In genomic region chr10:35631404-35631803, GRCh38 we compare ENCODE assay signal across 38 cellular contexts. TPM values are rescaled to one million over a fixed set of nuclear protein-coding genes. Genes with fewer than 3 reads are reported as not detected.
"Had no signal": no experiment of that assay in that cellular context is flagged by ENCODE, and none has a peak within 500 bp of the region (broad histone marks: within the 10 kb centered on the region; RNA-seq: fewer than 3 reads in every experiment).

No MANE protein-coding gene starts in this region.

- H3K36me3 ChIP-seq: neural progenitor cell, neutrophil, ovary, spleen, stomach, thoracic aorta, thyroid gland, tibial nerve, upper lobe of left lung, vagina had no signal

- FAIRE-seq: urothelium cell line had no signal

- H3K36me3 Mint-ChIP-seq: naive thymus-derived CD4-positive, alpha-beta T cell; natural killer cell; neural progenitor cell; stimulated activated naive B cell treated with anti-CD40 and anti-IgM and Interleukin-4, amounts not matched to agents 10 μg/mL and 1 μg/mL and 100 μg/mL, for 72 hours had no signal

- H3K27ac Mint-ChIP-seq: naive thymus-derived CD4-positive, alpha-beta T cell; natural killer cell; nephron; neural progenitor cell; progenitor cell of endocrine pancreas; stimulated activated naive B cell treated with anti-CD40 and anti-IgM and Interleukin-4, amounts not matched to agents 10 μg/mL and 1 μg/mL and 100 μg/mL, for 72 hours; stimulated activated naive CD8-positive, alpha-beta T cell treated with anti-CD3 and anti-CD28 coated beads, Interleukin-15, Interleukin-2, amounts not matched to agents 100 ng/mL and 50 ng/mL, for 24 hours had no signal

- H3K9me3 ChIP-seq: neutrophil, ovary, psoas muscle, stomach, thoracic aorta, thyroid gland, tibial nerve, upper lobe of left lung, vagina had no signal

- H2AFZ ChIP-seq: neural progenitor cell, parathyroid adenoma had no signal

- ATAC-seq: naive thymus-derived CD4-positive, alpha-beta T cell; natural killer cell; psoas muscle; right cardiac atrium; sciatic nerve; stimulated activated naive B cell treated with anti-CD40 and anti-IgM and Interleukin-4, amounts not matched to agents 10 μg/mL and 1 μg/mL and 100 μg/mL, for 72 hours had no signal

- H3K4me1 ChIP-seq: parathyroid adenoma, psoas muscle, vagina had no signal

- H3K27me3 ChIP-seq: neural progenitor cell, ovary, stomach, thyroid gland, tibial nerve, upper lobe of left lung, vagina had no signal

- H3K4me3 ChIP-seq: neural progenitor cell, ovary, psoas muscle, skin epidermis, smooth muscle cell, spleen, stomach, thoracic aorta, thyroid gland, tibial nerve, upper lobe of left lung, vagina had no signal

- H3K4me2 ChIP-seq: neural progenitor cell, smooth muscle cell had no signal

- H3K4me3 Mint-ChIP-seq: naive thymus-derived CD4-positive, alpha-beta T cell; natural killer cell; nephron; neural progenitor cell; stimulated activated naive B cell treated with anti-CD40 and anti-IgM and Interleukin-4, amounts not matched to agents 10 μg/mL and 1 μg/mL and 100 μg/mL, for 72 hours; stimulated activated naive CD8-positive, alpha-beta T cell treated with anti-CD3 and anti-CD28 coated beads, Interleukin-15, Interleukin-2, amounts not matched to agents 100 ng/mL and 50 ng/mL, for 24 hours had no signal

- H3K79me2 ChIP-seq: parathyroid adenoma had no signal

- H3K27ac ChIP-seq: neutrophil, ovary, parathyroid adenoma, psoas muscle, skin epidermis, spleen, stomach, thoracic aorta, thyroid gland, tibial nerve, upper lobe of left lung, vagina had no signal

- H3K9me3 Mint-ChIP-seq: natural killer cell; nephron; stimulated activated naive CD8-positive, alpha-beta T cell treated with anti-CD3 and anti-CD28 coated beads, Interleukin-15, Interleukin-2, amounts not matched to agents 100 ng/mL and 50 ng/mL, for 24 hours had no signal

- H3K9ac ChIP-seq: neural progenitor cell, parathyroid adenoma had no signal

- DNase-seq: naive thymus-derived CD4-positive, alpha-beta T cell; natural killer cell; nucleus accumbens; ovary; posterior cingulate gyrus; psoas muscle; right cardiac atrium; spleen; stimulated activated CD4-positive, alpha-beta T cell treated with anti-CD3 and anti-CD28 coated beads, Interleukin-12 subunit alpha, Interleukin-12 subunit beta, amount 100 ng/mL, for 4 hours; stimulated activated CD4-positive, alpha-beta T cell treated with anti-CD3 and anti-CD28 coated beads, Interleukin-1b, Interleukin-23, amount 100 ng/mL, for 48 hours; stimulated activated CD4-positive, alpha-beta T cell treated with anti-CD3 and anti-CD28 coated beads, Interleukin-4, amount 100 ng/mL, for 1 hour; stimulated activated CD4-positive, alpha-beta T cell treated with anti-CD3 and anti-CD28 coated beads, Interleukin-4, amount 100 ng/mL, for 4 hours; stimulated activated CD8-positive, alpha-beta memory T cell treated with anti-CD3 and anti-CD28 coated beads, Interleukin-4, amount 100 ng/mL, for 48 hours; stimulated activated naive B cell treated with anti-CD40 and anti-IgM and Interleukin-4, amounts not matched to agents 10 μg/mL and 1 μg/mL and 100 μg/mL, for 72 hours; stimulated activated naive CD4-positive, alpha-beta T cell treated with Interleukin-2 at 50 U/mL for 16 hours; stomach; thyroid gland; trophoblast cell; upper lobe of left lung had no signal

RNA-seq across cellular contexts. Expression of gene FZD8, which starts 10.7 kb away (rescaled TPM):
- polyA plus RNA-seq: naive thymus-derived CD4-positive, alpha-beta T cell had no signal

RNA-seq across cellular contexts. Expression of gene GJD4, which starts 26.3 kb away (rescaled TPM):
- total RNA-seq: naive thymus-derived CD4-positive, alpha-beta T cell; natural killer cell; omental fat pad; ovary; psoas muscle; renal cortical epithelial cell; right cardiac atrium; sciatic nerve; smooth muscle cell; spleen; stomach; subcutaneous adipose tissue; temporal lobe; thoracic aorta; thyroid gland; upper lobe of left lung; ureter; vagina had no signal
- polyA plus RNA-seq: naive thymus-derived CD4-positive, alpha-beta T cell; neural cell; ovary; right cardiac atrium; smooth muscle cell; stomach had no signal
